1 cellular context compared by ENCODE assay signal in the genomic region with DNA sequence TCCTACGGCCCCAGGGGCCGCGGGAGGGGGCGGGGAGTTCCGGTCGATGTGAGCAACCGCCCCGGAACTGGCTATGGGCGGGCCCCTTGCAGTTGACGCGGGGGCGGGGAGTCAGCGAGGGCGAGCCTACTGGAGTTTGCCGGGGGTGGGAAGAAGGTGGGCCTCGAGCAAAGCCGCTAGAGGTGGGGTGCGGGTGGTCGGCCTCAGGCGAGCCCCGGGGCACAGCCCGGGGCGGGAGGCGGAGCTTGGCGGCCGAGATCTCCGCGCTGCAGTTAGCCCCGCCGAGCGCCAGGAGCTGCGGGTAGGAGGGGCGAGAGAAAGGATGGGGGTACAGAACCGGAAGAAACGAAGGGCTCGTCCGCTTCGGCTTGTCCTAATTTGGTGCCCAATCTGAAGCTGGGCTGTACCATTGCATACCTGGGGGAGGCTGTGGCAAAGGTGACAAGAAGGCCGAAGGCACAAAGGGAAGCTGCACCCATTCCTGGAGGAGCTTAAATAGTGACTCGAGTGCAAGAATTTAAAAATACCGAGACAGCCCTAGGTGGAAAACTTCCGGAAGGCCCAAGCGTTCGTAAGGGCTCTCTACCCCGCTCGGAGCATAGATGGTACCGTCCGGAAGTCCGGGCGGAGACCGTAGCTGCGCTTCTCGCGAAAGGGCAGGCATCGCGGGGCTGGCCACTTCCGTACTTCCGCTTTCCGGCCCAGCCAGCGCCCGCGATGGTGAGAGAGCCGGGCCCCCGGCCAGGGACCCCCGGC.
TF ChIP-seq lines count a peak whose summit lies in the region.

ARPC4 (plus strand) TSS at position 678 of the 756 bp plus-strand sequence; CDS start at position 718, 40 bp downstream.
TADA3 (minus strand) TSS at position 69 of the 756 bp plus-strand sequence. CDS start 1,007 bp downstream, outside the sequence.

TF ChIP-seq in H1, 55 proteins besides CTCF, POLR2A, EP300 and RAD21 (continued from another document):
- TF ChIP-seq, protein P1, sequence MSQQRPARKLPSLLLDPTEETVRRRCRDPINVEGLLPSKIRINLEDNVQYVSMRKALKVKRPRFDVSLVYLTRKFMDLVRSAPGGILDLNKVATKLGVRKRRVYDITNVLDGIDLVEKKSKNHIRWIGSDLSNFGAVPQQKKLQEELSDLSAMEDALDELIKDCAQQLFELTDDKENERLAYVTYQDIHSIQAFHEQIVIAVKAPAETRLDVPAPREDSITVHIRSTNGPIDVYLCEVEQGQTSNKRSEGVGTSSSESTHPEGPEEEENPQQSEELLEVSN (IDR thresholded peaks at IDR 0.05): 0 out of 2 replicates have a peak, but pooled peaks have one; percentile 7
- TF ChIP-seq TEAD4 (IDR thresholded peaks at IDR 0.05; ENCODE audit: low read depth, low read length): 0 out of 2 replicates have a peak, but pooled peaks have one; percentile 1
- peak; percentile 58 for TF ChIP-seq KDM4A (IDR thresholded peaks at IDR 0.05; ENCODE audit: low read depth, low read length, severe bottlenecking)
- peak; percentile 33; the same call in 1 of the 2 replicates for TF ChIP-seq SP4 (IDR thresholded peaks at IDR 0.05; ENCODE audit: low read length)
